Comparison of ENCODE assay signal across 11 cellular contexts in the genomic region with DNA sequence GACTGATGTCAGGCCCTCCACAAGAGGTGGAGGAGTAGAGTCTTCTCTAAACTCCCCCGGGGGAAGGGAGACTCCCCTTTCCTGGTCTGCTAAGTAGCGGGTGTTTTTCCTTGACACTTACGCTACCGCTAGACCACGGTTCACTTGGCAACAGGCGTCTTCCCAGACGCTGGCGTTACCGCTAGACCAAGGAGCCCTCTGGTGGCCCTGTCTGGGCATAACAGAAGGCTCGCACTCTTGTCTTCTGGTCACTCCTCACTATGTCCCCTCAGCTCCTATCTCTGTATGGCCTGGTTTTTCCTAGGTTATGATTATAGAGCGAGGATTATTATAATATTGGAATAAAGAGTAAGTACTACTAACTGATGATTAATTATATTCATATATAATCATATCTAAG. TPM values are rescaled to one million over a fixed set of nuclear protein-coding genes. Genes with fewer than 3 reads are reported as not detected.
DNase-seq lines count a peak whose midpoint lies in the region; ATAC-seq and TF ChIP-seq lines count a peak whose summit lies in the region.
"Not testable (repeated sequence)": the region's sequence is repeated elsewhere in the genome, so short reads cannot be mapped to it uniquely, and the experiment has no call there.
"Had no signal": no experiment of that assay in that cellular context is flagged by ENCODE, and none has a peak within 500 bp of the region (broad histone marks: within the 10 kb centered on the region; RNA-seq: fewer than 3 reads in every experiment).

No MANE protein-coding gene starts in this region.

- not testable (repeated sequence) for H3K4me3 Mint-ChIP-seq in CD14-positive monocyte, activated B cell treated with CpG ODN at 0.5 μM for 24 hours

- H3K9me3 ChIP-seq in HCT116 (ENCODE audit: control insufficient read depth in 1 of 2, insufficient read depth in 1 of 2, low read depth in 1 of 2, low read length in 2 of 2) (peaks cover 2 to 18% of the 10 kb centered on the region in 2 experiments; a peak in 2 of 4 replicates), breast epithelium (peaks cover 6 to 10% of the 10 kb centered on the region in 2 donors), neuronal stem cell (replicated peaks in 1 of 2; ENCODE audit: control insufficient read depth in 2 of 2, insufficient read depth in 1 of 2, low read depth in 1 of 2, low read length in 2 of 2) (peaks cover 8 to 10% of the 10 kb centered on the region in 2 donors)

- peaks cover 15 to 60% (median 40%) of the 10 kb centered on the region in 7 donors for H3K9me3 Mint-ChIP-seq in CD14-positive monocyte
- not testable (repeated sequence) for H3K9me3 Mint-ChIP-seq in activated B cell treated with CpG ODN at 0.5 μM for 24 hours

- TF ChIP-seq CTCF in CD14-positive monocyte (IDR thresholded peaks at IDR 0.05) (peak; percentile 45), HCT116 (IDR thresholded peaks at IDR 0.05 in 2 of 3, conservative IDR thresholded peaks at IDR 0.05 in 1 of 3; ENCODE audit: borderline replicate concordance in 1 of 3, insufficient read depth in 1 of 3, low read depth in 2 of 3, low read length in 2 of 3) (peak in 2 of 3 experiments; percentile 22 to 23; a peak in 3 of 6 replicates), breast epithelium (IDR thresholded peaks at IDR 0.05) (peak in 2 of 3 donors; percentile 12 to 28), fibroblast of villous mesenchyme (IDR thresholded peaks at IDR 0.05; ENCODE audit: insufficient read depth, low read depth, low read length) (peak; percentile 26)
- TF ChIP-seq CTCF in activated B cell treated with CpG ODN at 0.5 μM for 24 hours (IDR thresholded peaks at IDR 0.05) = not testable (repeated sequence)

- H3K79me2 ChIP-seq in HCT116 (ENCODE audit: insufficient read depth, low read length) = not testable (repeated sequence)

- CTCF ChIA-PET in HCT116 (lab: Charles Lee) = interaction anchor here (0.7 to 1.2 kb wide), 2 partner anchors 165 to 224 kb away, joined by 4 to 10 read pairs; no protein-coding TSS in a partner anchor
- CTCF ChIA-PET in activated B cell treated with CpG ODN at 0.5 μM for 24 hours (lab: Charles Lee) = interaction anchor here (1.3 to 1.9 kb wide), 2 partner anchors 91 to 224 kb away, joined by 5 to 20 read pairs; no protein-coding TSS in a partner anchor

- not testable (repeated sequence) for H3K4me1 Mint-ChIP-seq in CD14-positive monocyte, activated B cell treated with CpG ODN at 0.5 μM for 24 hours

- H4K8ac ChIP-seq in neuronal stem cell (ENCODE audit: low read depth, low read length) = not testable (repeated sequence)

- not testable (repeated sequence) for H2BK12ac ChIP-seq in neuronal stem cell (ENCODE audit: low read length)

- H2BK5ac ChIP-seq in neuronal stem cell (ENCODE audit: low read length) = not testable (repeated sequence)

- H3K9me2 ChIP-seq in HCT116 (ENCODE audit: insufficient read depth) = not testable (repeated sequence)

- peak; percentile 12; the same call in 1 of the 2 replicates for TF ChIP-seq RAD21 in HCT116 (IDR thresholded peaks at IDR 0.05; ENCODE audit: low read depth)

- not testable (repeated sequence) for H4K20me1 ChIP-seq in HCT116 (ENCODE audit: insufficient read depth)

- not testable (repeated sequence) for H4K91ac ChIP-seq in neuronal stem cell (ENCODE audit: low read depth, low read length, poor library complexity)

- H3K23ac ChIP-seq in neuronal stem cell (ENCODE audit: low read depth, low read length, poor library complexity) = not testable (repeated sequence)

- H3K79me1 ChIP-seq in neuronal stem cell (ENCODE audit: low read depth, low read length) = not testable (repeated sequence)

- H2AFZ ChIP-seq in HCT116 (ENCODE audit: low read depth, low read length, poor library complexity, severe bottlenecking) = not testable (repeated sequence)
- peak overlapping the region; percentile 49 for H2AFZ ChIP-seq in neuronal stem cell (ENCODE audit: low read length)

- POLR2A ChIA-PET in HCT116 (lab: Charles Lee) = not testable (repeated sequence)
- POLR2A ChIA-PET in activated B cell treated with CpG ODN at 0.5 μM for 24 hours (lab: Charles Lee) = interaction anchor here (0.8 kb wide), 1 partner anchor 224 kb away, joined by 3 read pairs; no protein-coding TSS in a partner anchor

- H2BK120ac ChIP-seq in neuronal stem cell (ENCODE audit: low read depth, low read length) = not testable (repeated sequence)

- not testable (repeated sequence) for H3K18ac ChIP-seq in neuronal stem cell (ENCODE audit: low read length)

- not testable (repeated sequence) for H3K4me3 ChIP-seq in HCT116 (replicated peaks in 1 of 2; ENCODE audit: low read depth in 1 of 2, low read length in 2 of 2); breast epithelium; fibroblast of villous mesenchyme (ENCODE audit: low read depth, low read length); neuronal stem cell (ENCODE audit: low read length in 2 of 2)

- H3K27me3 ChIP-seq in HCT116 (ENCODE audit: insufficient read depth, low read length); breast epithelium; neuronal stem cell (ENCODE audit: control insufficient read depth in 3 of 3, insufficient read depth in 3 of 3, low read depth in 1 of 3, low read length in 3 of 3): not testable (repeated sequence)

- not testable (repeated sequence) for H3K4me1 ChIP-seq in HCT116 (ENCODE audit: control insufficient read depth in 1 of 2, insufficient read depth in 2 of 2, low read length in 2 of 2); breast epithelium; neuronal stem cell (ENCODE audit: control insufficient read depth in 2 of 2, insufficient read depth in 1 of 2, low read depth in 1 of 2, low read length in 2 of 2)

- ATAC-seq in HCT116; activated B cell treated with CpG ODN at 0.5 μM for 24 hours (ENCODE audit: low read depth): not testable (repeated sequence)

- H2BK15ac ChIP-seq in neuronal stem cell (ENCODE audit: low read length) = not testable (repeated sequence)

- H3K27me3 Mint-ChIP-seq in CD14-positive monocyte (ENCODE audit: low read depth in 3 of 3); activated B cell treated with CpG ODN at 0.5 μM for 24 hours: not testable (repeated sequence)

- H3K27ac ChIP-seq in HCT116 (ENCODE audit: low read depth, low read length); breast epithelium; neuronal stem cell (replicated peaks; ENCODE audit: low read length): not testable (repeated sequence)

- not testable (repeated sequence) for H3K36me3 Mint-ChIP-seq in CD14-positive monocyte; activated B cell treated with CpG ODN at 0.5 μM for 24 hours (ENCODE audit: low read depth)

- intact Hi-C loops in CD14-positive monocyte (cut with micrococcal nuclease) = loop anchor here (2.0 to 10.0 kb wide), 3 partner anchors 55 to 227 kb away; a partner anchor contains a TSS
- intact Hi-C loops in HCT116 (cut with micrococcal nuclease); breast epithelium (cut with DNase I; ENCODE audit: low total_unique reads): not testable (repeated sequence)
- intact Hi-C loops in activated B cell treated with CpG ODN at 0.5 μM for 24 hours (cut with micrococcal nuclease) = loop anchor here (1.0 to 5.0 kb wide), 3 partner anchors 53 to 210 kb away; a partner anchor contains a TSS

- TF ChIP-seq POLR2A in HCT116 (IDR thresholded peaks at IDR 0.05; ENCODE audit: borderline replicate concordance, extremely low read depth, insufficient read depth, insufficient read length); breast epithelium (IDR thresholded peaks at IDR 0.05): not testable (repeated sequence)

- not testable (repeated sequence) for H2AK5ac ChIP-seq in neuronal stem cell (ENCODE audit: low read depth, low read length)

- not testable (repeated sequence) for H3K27ac Mint-ChIP-seq in CD14-positive monocyte, activated B cell treated with CpG ODN at 0.5 μM for 24 hours

- H3K4me2 ChIP-seq in HCT116 (ENCODE audit: low read length); neuronal stem cell (ENCODE audit: insufficient read depth, low read length, poor library complexity, severe bottlenecking): not testable (repeated sequence)

- not testable (repeated sequence) for BruUV-seq in HCT116 (replicated peaks; lab: Mats Ljungman, UMichigan)

- not testable (repeated sequence) for H3K9ac ChIP-seq in HCT116 (ENCODE audit: low read length); neuronal stem cell (ENCODE audit: low read depth, low read length, poor library complexity)

- no CpG with 5 or more reads among the region's 11 CpGs for WGBS in neuronal stem cell (ENCODE audit: extremely low coverage in 2 of 2, insufficient read length in 2 of 2, insufficient replicate concordance in 1 of 2), 2 donors

- DNase-seq in CD14-positive monocyte (ENCODE audit: low spot score); HCT116 (ENCODE audit: low read depth, low spot score); breast epithelium (ENCODE audit: low spot score in 2 of 2); fibroblast of villous mesenchyme (ENCODE audit: low read depth); neuronal stem cell (ENCODE audit: low spot score): not testable (repeated sequence)
- DNase-seq in OCI-M1 (lab: John Stamatoyannopoulos, UW) = peak; percentile 48
- DNase-seq in activated B cell treated with CpG ODN at 0.5 μM for 24 hours = peak; percentile 24
- DNase-seq in stimulated activated naive CD4-positive, alpha-beta T cell (lab: John Stamatoyannopoulos, UW) = peak in 5 of 6 experiments; percentile 9 to 36 (median 14)

- not testable (repeated sequence) for H3K14ac ChIP-seq in neuronal stem cell (ENCODE audit: low read length)

- RAD21 ChIA-PET in HCT116 (lab: Charles Lee; ENCODE audit: low non-redundant PET in 1 of 2, low total read pairs in 2 of 2, uncharacterized antibody in 2 of 2, unreplicated experiment in 2 of 2) = not testable (repeated sequence)

- not testable (repeated sequence) for H3K4ac ChIP-seq in neuronal stem cell (ENCODE audit: low read length)

- not testable (repeated sequence) for H3K36me3 ChIP-seq in HCT116 (ENCODE audit: control insufficient read depth in 1 of 2, insufficient read depth in 2 of 2, low read length in 2 of 2); breast epithelium; neuronal stem cell (replicated peaks in 1 of 2; ENCODE audit: control insufficient read depth in 2 of 2, insufficient read depth in 2 of 2, low read length in 2 of 2)

RNA-seq across cellular contexts. Expression of a gene that starts 5.0 kb away (rescaled TPM):
- polyA plus RNA-seq in CD14-positive monocyte = not detected
- total RNA-seq in HCT116 (2021; ENCODE audit: unreplicated experiment) (not detected), activated B cell treated with CpG ODN at 0.5 μM for 24 hours (not detected in 2 replicates), breast epithelium (under 1 TPM in 2 of 3 donors, not detected in 1; 0.15 to 0.33 TPM), fibroblast of villous mesenchyme (0.32 and 0.86 TPM in 2 replicates)
- polyA plus RNA-seq in HCT116 (2012) = 0.03 TPM in 1 of 2 replicates, not detected in the other
- polyA plus RNA-seq in neuronal stem cell (2013, experiment 1 of 2) = 0.07 TPM
- polyA plus RNA-seq in neuronal stem cell (2013, experiment 2 of 2) = 0.07 TPM
- total RNA-seq: GM12878, pulmonary artery endothelial cell had no signal
- polyA plus RNA-seq: aorta, GM12878 had no signal

RNA-seq across cellular contexts. Expression of a gene that starts 28.6 kb away (rescaled TPM):
- polyA plus RNA-seq in CD14-positive monocyte = 1 to 10 TPM; 1.9 to 2.1 TPM
- total RNA-seq in HCT116 (2021; ENCODE audit: unreplicated experiment) (8.3 TPM), activated B cell treated with CpG ODN at 0.5 μM for 24 hours (4.6 and 5.3 TPM in 2 replicates), breast epithelium (1 to 10 TPM; 2.7 to 9.2 (median 6.9) TPM), fibroblast of villous mesenchyme (3.9 and 6.0 TPM in 2 replicates)
- polyA plus RNA-seq in HCT116 (2012) = 4.2 and 6.4 TPM in 2 replicates
- 2.5 TPM for polyA plus RNA-seq in neuronal stem cell (2013, experiment 1 of 2)
- polyA plus RNA-seq in neuronal stem cell (2013, experiment 2 of 2) = 2.5 TPM

RNA-seq across cellular contexts. Expression of a gene that starts 30.9 kb away (rescaled TPM):
- polyA plus RNA-seq in CD14-positive monocyte = 1 to 10 TPM; 2.6 to 2.9 TPM
- total RNA-seq in HCT116 (2021; ENCODE audit: unreplicated experiment) = 4.5 TPM
- 1.2 and 2.1 TPM in 2 replicates for polyA plus RNA-seq in HCT116 (2012)
- 7.4 and 8.4 TPM in 2 replicates for total RNA-seq in activated B cell treated with CpG ODN at 0.5 μM for 24 hours
- 10 to 100 TPM in 1 of 3 donors, 1 to 10 TPM in 2; 4.6 to 10.7 (median 7.5) TPM for total RNA-seq in breast epithelium
- total RNA-seq in fibroblast of villous mesenchyme = 4.8 and 6.0 TPM in 2 replicates
- 4.9 TPM for polyA plus RNA-seq in neuronal stem cell (2013, experiment 1 of 2)
- polyA plus RNA-seq in neuronal stem cell (2013, experiment 2 of 2) = 4.8 TPM

RNA-seq across cellular contexts. Expression of a gene that starts 52.5 kb away (rescaled TPM):
- under 1 TPM; 0.79 to 0.91 TPM for polyA plus RNA-seq in CD14-positive monocyte
- total RNA-seq in HCT116 (2021; ENCODE audit: unreplicated experiment) = 4.0 TPM
- 1.8 and 2.4 TPM in 2 replicates for polyA plus RNA-seq in HCT116 (2012)
- total RNA-seq in activated B cell treated with CpG ODN at 0.5 μM for 24 hours = 2.7 and 3.1 TPM in 2 replicates
- total RNA-seq in breast epithelium = 10 to 100 TPM in 1 of 3 donors, 1 to 10 TPM in 2; 2.1 to 10.4 (median 7.5) TPM
- 3.2 and 3.5 TPM in 2 replicates for total RNA-seq in fibroblast of villous mesenchyme
- 4.6 TPM for polyA plus RNA-seq in neuronal stem cell (2013, experiment 1 of 2)
- 4.5 TPM for polyA plus RNA-seq in neuronal stem cell (2013, experiment 2 of 2)
